In the genomic region with DNA sequence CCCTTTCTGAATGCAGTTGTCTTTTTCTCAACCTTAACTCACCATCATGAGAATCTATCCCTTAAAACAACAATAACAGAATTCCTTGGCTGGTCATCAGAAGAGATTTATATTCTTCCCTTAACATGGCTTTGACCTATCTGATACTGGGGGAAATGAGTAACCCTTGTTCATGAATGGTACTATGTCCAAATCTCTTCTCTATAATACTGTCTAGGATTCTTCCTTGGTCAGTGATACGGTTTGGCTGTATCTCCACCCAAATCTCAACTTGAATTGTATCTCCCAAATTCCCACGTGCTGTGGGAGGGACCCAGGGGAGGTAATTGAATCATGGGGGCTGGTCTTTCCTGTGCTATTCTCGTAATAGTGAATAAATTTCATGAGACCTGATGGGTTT, we compare ENCODE assay signal across 23 cellular contexts.
DNase-seq lines count a peak whose midpoint lies in the region; ATAC-seq, FAIRE-seq and TF ChIP-seq lines count a peak whose summit lies in the region.
"Had no signal": no experiment of that assay in that cellular context is flagged by ENCODE, and none has a peak within 500 bp of the region (broad histone marks: within the 10 kb centered on the region; RNA-seq: fewer than 3 reads in every experiment).

No MANE protein-coding gene starts in this region.

- H3K36me3 Mint-ChIP-seq in natural killer cell treated with Interleukin-12 subunit alpha and Interleukin-12 subunit beta and Interleukin-15 and Interleukin-18, amount 100 ng/mL, for 72 hours: no peaks in the 10 kb centered on the region

- H3K9me3 ChIP-seq in SK-N-SH: no peaks in the 10 kb centered on the region
- no peaks in the 10 kb centered on the region for H3K9me3 ChIP-seq in uterus
- H3K9me3 ChIP-seq: BE2C had no signal

- no peaks in the 10 kb centered on the region for H4K20me1 ChIP-seq in SK-N-SH (ENCODE audit: insufficient read depth)

- H3K4me1 Mint-ChIP-seq in natural killer cell treated with Interleukin-12 subunit alpha and Interleukin-12 subunit beta and Interleukin-15 and Interleukin-18, amount 100 ng/mL, for 72 hours (ENCODE audit: low read depth in 2 of 2): no peaks in the 10 kb centered on the region

- no peak overlapping the region for H3K4me3 Mint-ChIP-seq in natural killer cell treated with Interleukin-12 subunit alpha and Interleukin-12 subunit beta and Interleukin-15 and Interleukin-18, amount 100 ng/mL, for 72 hours
- H3K4me3 Mint-ChIP-seq: CD4-positive, alpha-beta T cell had no signal

- H3K9me3 Mint-ChIP-seq in natural killer cell treated with Interleukin-12 subunit alpha and Interleukin-12 subunit beta and Interleukin-15 and Interleukin-18, amount 100 ng/mL, for 72 hours: no peaks in the 10 kb centered on the region
- H3K9me3 Mint-ChIP-seq: CD4-positive, alpha-beta T cell had no signal

- intact Hi-C loops in uterus (cut with DNase I; ENCODE audit: low total_unique reads): no loop called here

- TF ChIP-seq CTCF in SK-N-SH (IDR thresholded peaks at IDR 0.05) (no peak), uterus (IDR thresholded peaks at IDR 0.05) (no peak)

- ATAC-seq in SK-N-SH treated with all-trans-retinoic acid at 6 μM for 48 hours (no peak), GM18517 (IDR thresholded peaks at IDR 0.05; ENCODE audit: unreplicated experiment) (no peak)
- ATAC-seq in natural killer cell treated with Interleukin-12 subunit alpha and Interleukin-12 subunit beta and Interleukin-15 and Interleukin-18, amount 100 ng/mL, for 72 hours: no peak

- DNase-seq in SK-N-SH: no peak
- DNase-seq in dermis blood vessel endothelial cell: peak; percentile 64
- peak; percentile 62 for DNase-seq in left kidney (ENCODE audit: low read depth, low spot score)
- peak; percentile 25 to 30 for DNase-seq in uterus
- DNase-seq in natural killer cell treated with Interleukin-12 subunit alpha and Interleukin-12 subunit beta and Interleukin-15 and Interleukin-18, amount 100 ng/mL, for 72 hours (ENCODE audit: low spot score): no peak
- DNase-seq in GM12892 (ENCODE audit: insufficient read length): no peak
- DNase-seq: BE2C; CD4-positive, alpha-beta T cell; DMS153; H7; Kasumi-1; NCI-H1092 treated with DMSO at 0.1 percent for 48 hours; NCI-H2081; NCI-H82; OCI-M1; Right ventricle myocardium superior had no signal

- H3K27me3 ChIP-seq in SK-N-SH (ENCODE audit: insufficient read depth) (no peaks in the 10 kb centered on the region), uterus (no peaks in the 10 kb centered on the region)
- H3K27me3 ChIP-seq: BE2C had no signal

- H3K9ac ChIP-seq in SK-N-SH: no peak overlapping the region

- H3K36me3 ChIP-seq in SK-N-SH (replicated peaks in 1 of 2; ENCODE audit: control insufficient read depth in 1 of 2, insufficient read depth in 2 of 2, low read length in 1 of 2) (no peaks in the 10 kb centered on the region), uterus (no peaks in the 10 kb centered on the region)
- H3K36me3 ChIP-seq: BE2C had no signal

- H3K27ac Mint-ChIP-seq in natural killer cell treated with Interleukin-12 subunit alpha and Interleukin-12 subunit beta and Interleukin-15 and Interleukin-18, amount 100 ng/mL, for 72 hours: no peak overlapping the region
- H3K27ac Mint-ChIP-seq: CD4-positive, alpha-beta T cell had no signal

- H3K4me2 ChIP-seq in SK-N-SH: peak overlapping the region; percentile 40; the same call in 1 of the 2 replicates

- TF ChIP-seq POLR2A in uterus (IDR thresholded peaks at IDR 0.05) (no peak), GM12892 (IDR thresholded peaks at IDR 0.05; ENCODE audit: low read depth, low read length) (no peak)

- POLR2A ChIA-PET in SK-N-SH (lab: Yijun Ruan, JAX): no interaction called here

- H3K4me3 ChIP-seq in SK-N-SH (ENCODE audit: low read depth in 2 of 2, low read length in 1 of 2) (no peak overlapping the region), uterus (no peak overlapping the region)

- H3K27ac ChIP-seq in SK-N-SH (ENCODE audit: low read depth in 2 of 2, low read length in 1 of 2) (peak overlapping the region in 1 of 2 experiments; percentile 82; a peak in 2 of 4 replicates), uterus (peak overlapping the region; percentile 13 to 46)
- H3K27ac ChIP-seq: 22Rv1, HL-60 had no signal

- WGBS in SK-N-SH (ENCODE audit: low lambda C conversion rate): 45% methylated on average over 3 of the region's 3 CpGs

- peaks cover 0 to 29% of the 10 kb centered on the region in 2 experiments; a peak in 3 of 4 replicates for H3K4me1 ChIP-seq in SK-N-SH (ENCODE audit: control insufficient read depth in 1 of 2, insufficient read depth in 2 of 2, low read depth in 1 of 2, low read length in 1 of 2)
- no peaks in the 10 kb centered on the region for H3K4me1 ChIP-seq in uterus
- H3K4me1 ChIP-seq: BE2C had no signal

- H3F3A ChIP-seq in SK-N-SH (replicated peaks; ENCODE audit: insufficient read depth): peaks cover 34% of the 10 kb centered on the region

- FAIRE-seq in GM12892 (lab: Jason Lieb, UNC): no peak
- FAIRE-seq: GM12891, GM18507, HTR-8/SVneo had no signal

- no peaks in the 10 kb centered on the region for H3K9me2 ChIP-seq in SK-N-SH

- TF ChIP-seq EP300 in SK-N-SH (IDR thresholded peaks at IDR 0.05; ENCODE audit: borderline replicate concordance in 1 of 2, low read depth in 1 of 2, low read length in 1 of 2): 0 out of 4 replicates have a peak, but pooled peaks of 1 of the 2 experiments have one; percentile 21

- CTCF ChIA-PET in SK-N-SH (lab: Yijun Ruan, JAX): interaction anchor here (1.3 kb wide), 1 partner anchor 18 kb away, joined by 6 read pairs; no protein-coding TSS in a partner anchor

- no peak overlapping the region for H2AFZ ChIP-seq in SK-N-SH (ENCODE audit: low read depth)

- no peaks in the 10 kb centered on the region for H3K79me2 ChIP-seq in SK-N-SH (ENCODE audit: insufficient read depth)

- H3K27me3 Mint-ChIP-seq in natural killer cell treated with Interleukin-12 subunit alpha and Interleukin-12 subunit beta and Interleukin-15 and Interleukin-18, amount 100 ng/mL, for 72 hours: peaks cover 30 to 57% of the 10 kb centered on the region in 2 donors

- no peak for TF ChIP-seq RAD21 in SK-N-SH (IDR thresholded peaks at IDR 0.05; ENCODE audit: low read length)

TF ChIP-seq in SK-N-SH, 30 proteins besides CTCF, POLR2A, EP300 and RAD21 (continues in another document):
- TF ChIP-seq TEAD4 (IDR thresholded peaks at IDR 0.05; ENCODE audit: borderline replicate concordance, insufficient read depth) (0 out of 2 replicates have a peak, but pooled peaks have one; percentile 12), YY1 (IDR thresholded peaks at IDR 0.05; ENCODE audit: low read depth) (no peak), TCF12 (IDR thresholded peaks at IDR 0.05) (peak; percentile 43), JUND (IDR thresholded peaks at IDR 0.05) (peak; percentile 52), POLR2AphosphoS5 (IDR thresholded peaks at IDR 0.05; ENCODE audit: low read depth, low read length) (no peak), GABPA (IDR thresholded peaks at IDR 0.05; ENCODE audit: low read depth) (no peak)
- TF ChIP-seq, protein P1, sequence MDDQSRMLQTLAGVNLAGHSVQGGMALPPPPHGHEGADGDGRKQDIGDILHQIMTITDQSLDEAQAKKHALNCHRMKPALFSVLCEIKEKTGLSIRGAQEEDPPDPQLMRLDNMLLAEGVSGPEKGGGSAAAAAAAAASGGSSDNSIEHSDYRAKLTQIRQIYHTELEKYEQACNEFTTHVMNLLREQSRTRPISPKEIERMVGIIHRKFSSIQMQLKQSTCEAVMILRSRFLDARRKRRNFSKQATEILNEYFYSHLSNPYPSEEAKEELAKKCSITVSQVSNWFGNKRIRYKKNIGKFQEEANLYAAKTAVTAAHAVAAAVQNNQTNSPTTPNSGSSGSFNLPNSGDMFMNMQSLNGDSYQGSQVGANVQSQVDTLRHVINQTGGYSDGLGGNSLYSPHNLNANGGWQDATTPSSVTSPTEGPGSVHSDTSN (IDR thresholded peaks at IDR 0.05): peak; percentile 76
- TF ChIP-seq, protein P2, sequence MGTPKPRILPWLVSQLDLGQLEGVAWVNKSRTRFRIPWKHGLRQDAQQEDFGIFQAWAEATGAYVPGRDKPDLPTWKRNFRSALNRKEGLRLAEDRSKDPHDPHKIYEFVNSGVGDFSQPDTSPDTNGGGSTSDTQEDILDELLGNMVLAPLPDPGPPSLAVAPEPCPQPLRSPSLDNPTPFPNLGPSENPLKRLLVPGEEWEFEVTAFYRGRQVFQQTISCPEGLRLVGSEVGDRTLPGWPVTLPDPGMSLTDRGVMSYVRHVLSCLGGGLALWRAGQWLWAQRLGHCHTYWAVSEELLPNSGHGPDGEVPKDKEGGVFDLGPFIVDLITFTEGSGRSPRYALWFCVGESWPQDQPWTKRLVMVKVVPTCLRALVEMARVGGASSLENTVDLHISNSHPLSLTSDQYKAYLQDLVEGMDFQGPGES (IDR thresholded peaks at IDR 0.05; ENCODE audit: low read depth, low read length): no peak

TF ChIP-seq in SK-N-SH treated with all-trans-retinoic acid at 6 μM for 48 hours, 23 proteins besides CTCF, POLR2A, EP300 and RAD21 (continues in another document):
- TF ChIP-seq ISL1 (CRISPR knock-in tag; IDR thresholded peaks at IDR 0.05) (no peak), ZFP3 (CRISPR knock-in tag; IDR thresholded peaks at IDR 0.05) (no peak), BACH2 (CRISPR knock-in tag; IDR thresholded peaks at IDR 0.05; ENCODE audit: borderline replicate concordance) (no peak), ZNF8 (CRISPR knock-in tag; IDR thresholded peaks at IDR 0.05) (no peak), ZFP30 (CRISPR knock-in tag; IDR thresholded peaks at IDR 0.05) (no peak), OSR1 (CRISPR knock-in tag; IDR thresholded peaks at IDR 0.05) (no peak), RARB (CRISPR knock-in tag; IDR thresholded peaks at IDR 0.05) (no peak)
- TF ChIP-seq, protein P3, sequence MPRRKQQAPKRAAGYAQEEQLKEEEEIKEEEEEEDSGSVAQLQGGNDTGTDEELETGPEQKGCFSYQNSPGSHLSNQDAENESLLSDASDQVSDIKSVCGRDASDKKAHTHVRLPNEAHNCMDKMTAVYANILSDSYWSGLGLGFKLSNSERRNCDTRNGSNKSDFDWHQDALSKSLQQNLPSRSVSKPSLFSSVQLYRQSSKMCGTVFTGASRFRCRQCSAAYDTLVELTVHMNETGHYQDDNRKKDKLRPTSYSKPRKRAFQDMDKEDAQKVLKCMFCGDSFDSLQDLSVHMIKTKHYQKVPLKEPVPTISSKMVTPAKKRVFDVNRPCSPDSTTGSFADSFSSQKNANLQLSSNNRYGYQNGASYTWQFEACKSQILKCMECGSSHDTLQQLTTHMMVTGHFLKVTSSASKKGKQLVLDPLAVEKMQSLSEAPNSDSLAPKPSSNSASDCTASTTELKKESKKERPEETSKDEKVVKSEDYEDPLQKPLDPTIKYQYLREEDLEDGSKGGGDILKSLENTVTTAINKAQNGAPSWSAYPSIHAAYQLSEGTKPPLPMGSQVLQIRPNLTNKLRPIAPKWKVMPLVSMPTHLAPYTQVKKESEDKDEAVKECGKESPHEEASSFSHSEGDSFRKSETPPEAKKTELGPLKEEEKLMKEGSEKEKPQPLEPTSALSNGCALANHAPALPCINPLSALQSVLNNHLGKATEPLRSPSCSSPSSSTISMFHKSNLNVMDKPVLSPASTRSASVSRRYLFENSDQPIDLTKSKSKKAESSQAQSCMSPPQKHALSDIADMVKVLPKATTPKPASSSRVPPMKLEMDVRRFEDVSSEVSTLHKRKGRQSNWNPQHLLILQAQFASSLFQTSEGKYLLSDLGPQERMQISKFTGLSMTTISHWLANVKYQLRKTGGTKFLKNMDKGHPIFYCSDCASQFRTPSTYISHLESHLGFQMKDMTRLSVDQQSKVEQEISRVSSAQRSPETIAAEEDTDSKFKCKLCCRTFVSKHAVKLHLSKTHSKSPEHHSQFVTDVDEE (CRISPR knock-in tag; IDR thresholded peaks at IDR 0.05): no peak

Comparison
In these comparisons a context has a peak if more than half of its experiments do, and no peak if none do; other contexts are left out.
1. DNase-seq: peak in dermis blood vessel endothelial cell (single experiment), left kidney (single experiment) and uterus (2 of 2); none in SK-N-SH (single experiment), natural killer cell treated with Interleukin-12 subunit alpha and Interleukin-12 subunit beta and Interleukin-15 and Interleukin-18, amount 100 ng/mL, for 72 hours (single experiment) and GM12892 (single experiment).